13 cellular contexts compared by ENCODE assay signal in the genomic region with DNA sequence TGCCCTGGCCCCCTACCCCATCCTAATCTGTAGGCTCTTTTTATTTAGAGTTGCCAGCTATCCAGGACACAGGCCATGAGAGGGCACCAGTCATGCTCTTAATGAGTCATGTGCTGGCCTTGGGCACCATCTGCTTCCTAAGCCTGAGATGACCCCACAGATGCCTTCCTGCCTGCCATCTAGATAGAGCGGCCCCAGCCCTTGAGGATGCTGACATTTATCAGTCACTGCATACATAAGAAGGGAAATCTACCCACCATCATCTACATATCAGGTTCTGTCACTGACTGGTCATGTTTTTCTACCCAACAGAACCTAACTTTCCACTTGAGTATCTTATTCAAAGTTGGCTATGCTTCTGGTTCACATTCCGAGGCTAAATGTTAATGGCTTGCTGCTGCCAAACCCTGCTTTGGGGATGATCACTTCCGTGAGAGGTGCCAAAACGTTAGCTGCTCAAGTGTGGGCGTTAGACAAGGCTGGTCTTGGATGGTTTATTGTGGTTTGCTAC. TPM values are rescaled to one million over a fixed set of nuclear protein-coding genes. Genes with fewer than 3 reads are reported as not detected.
DNase-seq lines count a peak whose midpoint lies in the region; ATAC-seq, FAIRE-seq and TF ChIP-seq lines count a peak whose summit lies in the region.
"Had no signal": no experiment of that assay in that cellular context is flagged by ENCODE, and none has a peak within 500 bp of the region (broad histone marks: within the 10 kb centered on the region; RNA-seq: fewer than 3 reads in every experiment).

No MANE protein-coding gene starts in this region.

- H3K4me1 Mint-ChIP-seq in astrocyte (ENCODE audit: low read depth, unreplicated experiment), result peaks cover 41% of the 10 kb centered on the region
- H3K4me1 Mint-ChIP-seq: natural killer cell had no signal

- FAIRE-seq in astrocyte (lab: Jason Lieb, UNC), result peak; percentile 5
- FAIRE-seq: A204.1 had no signal

- peaks cover 21% of the 10 kb centered on the region for H3K4me1 ChIP-seq in astrocyte (ENCODE audit: insufficient read depth, low read length)
- H3K4me1 ChIP-seq in upper lobe of right lung, result peaks cover 8% of the 10 kb centered on the region
- H3K4me1 ChIP-seq: gastrocnemius medialis had no signal

- no peaks in the 10 kb centered on the region for H3K9me3 ChIP-seq in astrocyte (ENCODE audit: insufficient read depth, low read depth, low read length)
- no peaks in the 10 kb centered on the region for H3K9me3 ChIP-seq in upper lobe of right lung
- H3K9me3 ChIP-seq: gastrocnemius medialis had no signal

- H3K27me3 Mint-ChIP-seq in astrocyte (ENCODE audit: low read depth, unreplicated experiment), result no peaks in the 10 kb centered on the region
- H3K27me3 Mint-ChIP-seq: type B pancreatic cell had no signal

- no peaks in the 10 kb centered on the region for H3K27me3 ChIP-seq in astrocyte (ENCODE audit: insufficient read depth, low read length)
- no peaks in the 10 kb centered on the region for H3K27me3 ChIP-seq in upper lobe of right lung
- H3K27me3 ChIP-seq: gastrocnemius medialis had no signal

- DNase-seq in NCI-H524 (lab: John Stamatoyannopoulos, UW), result peak; percentile 22 to 58
- DNase-seq in NCI-H524 treated with DMSO at 0.1 percent for 48 hours (lab: John Stamatoyannopoulos, UW), result no peak
- peak; percentile 97 for DNase-seq in astrocyte (ENCODE audit: low read depth)
- DNase-seq in left cardiac atrium, result peak; percentile 54
- no peak for DNase-seq in upper lobe of right lung
- no peak for DNase-seq in RPMI8226
- DNase-seq in NCI-H2081 (lab: John Stamatoyannopoulos, UW), result no peak
- DNase-seq: activated CD4-positive, alpha-beta T cell treated with anti-CD3 and anti-CD28 coated beads, Interleukin-2, amount 50 U/mL, for 1 hour; natural killer cell had no signal

- no peak overlapping the region for H3K4me3 Mint-ChIP-seq in astrocyte (ENCODE audit: unreplicated experiment)
- H3K4me3 Mint-ChIP-seq: natural killer cell, type B pancreatic cell had no signal

- H3K9ac ChIP-seq in astrocyte (ENCODE audit: low read length), result no peak overlapping the region

- H3K27ac Mint-ChIP-seq in astrocyte (ENCODE audit: unreplicated experiment), result no peak overlapping the region
- H3K27ac Mint-ChIP-seq: natural killer cell, type B pancreatic cell had no signal

- peaks cover 33% of the 10 kb centered on the region for H4K20me1 ChIP-seq in astrocyte (ENCODE audit: insufficient read depth, low read length)

- no peaks in the 10 kb centered on the region for H3K9me3 Mint-ChIP-seq in astrocyte (ENCODE audit: unreplicated experiment)
- H3K9me3 Mint-ChIP-seq: type B pancreatic cell had no signal

- peak overlapping the region; percentile 17 for H3K4me2 ChIP-seq in astrocyte (ENCODE audit: low read length)

- peaks cover 87% of the 10 kb centered on the region for H3K79me2 ChIP-seq in astrocyte (ENCODE audit: insufficient read depth, low read length)

- ATAC-seq in left cardiac atrium, result peak; percentile 72 to 78
- peak; percentile 75 for ATAC-seq in upper lobe of right lung
- ATAC-seq in GM18519 (IDR thresholded peaks at IDR 0.05; ENCODE audit: low FRiP score, unreplicated experiment), result no peak
- ATAC-seq: natural killer cell had no signal

- intact Hi-C loops in left cardiac atrium (cut with DNase I), result no loop called here
- intact Hi-C loops in upper lobe of right lung (cut with DNase I), result no loop called here

- H3K27ac ChIP-seq in astrocyte (ENCODE audit: low read depth, low read length) (peak overlapping the region; percentile 39), upper lobe of right lung (no peak overlapping the region)
- H3K27ac ChIP-seq: gastrocnemius medialis had no signal

- H3K36me3 Mint-ChIP-seq in astrocyte (ENCODE audit: low read depth, unreplicated experiment), result peaks cover 22% of the 10 kb centered on the region
- H3K36me3 Mint-ChIP-seq: natural killer cell had no signal

- TF ChIP-seq CTCF in astrocyte (IDR thresholded peaks at IDR 0.05; ENCODE audit: insufficient read depth, low read depth, low read length) (no peak), upper lobe of right lung (IDR thresholded peaks at IDR 0.05) (no peak)

- H2AFZ ChIP-seq in astrocyte (ENCODE audit: low read depth, low read length), result no peak overlapping the region

- H3K36me3 ChIP-seq in astrocyte (ENCODE audit: insufficient read depth, low read length), result no peaks in the 10 kb centered on the region
- no peaks in the 10 kb centered on the region for H3K36me3 ChIP-seq in upper lobe of right lung
- H3K36me3 ChIP-seq: gastrocnemius medialis had no signal

- H3K4me3 ChIP-seq in astrocyte (ENCODE audit: insufficient read depth, low read depth, low read length) (no peak overlapping the region), upper lobe of right lung (no peak overlapping the region)
- H3K4me3 ChIP-seq: gastrocnemius medialis had no signal

RNA-seq across cellular contexts. Expression of a gene that starts 49.9 kb away (rescaled TPM):
- total RNA-seq in astrocyte (0.16 and 1.2 TPM in 2 replicates), left cardiac atrium (not detected), upper lobe of right lung (0.20 TPM)
- total RNA-seq: gastrocnemius medialis had no signal

Comparison
In these comparisons a context has a peak if more than half of its experiments do, and no peak if none do; other contexts are left out.
1. DNase-seq: peak in NCI-H524 (2 of 2), astrocyte (single experiment) and left cardiac atrium (single experiment); none in NCI-H524 treated with DMSO at 0.1 percent for 48 hours (single experiment), upper lobe of right lung (single experiment), RPMI8226 (single experiment) and NCI-H2081 (0 of 2).